23 cellular contexts compared by ENCODE assay signal in genomic region chr15:59722032-59722431, GRCh38.
"Had no signal": no experiment of that assay in that cellular context is flagged by ENCODE, and none has a peak within 500 bp of the region (broad histone marks: within the 10 kb centered on the region; RNA-seq: fewer than 3 reads in every experiment).

No MANE protein-coding gene starts in this region.

- H3K27ac Mint-ChIP-seq: memory B cell; naive thymus-derived CD4-positive, alpha-beta T cell; natural killer cell treated with Interleukin-12 subunit alpha and Interleukin-12 subunit beta and Interleukin-15 and Interleukin-18, amount 100 ng/mL, for 72 hours; progenitor cell of endocrine pancreas; stimulated activated effector memory CD8-positive, alpha-beta T cell treated with anti-CD3 and anti-CD28 coated beads, Interleukin-12 subunit alpha, Interleukin-12 subunit beta, amount 100 ng/mL, for 72 hours; stimulated activated naive CD8-positive, alpha-beta T cell treated with anti-CD3 and anti-CD28 coated beads, Interleukin-15, Interleukin-2, amounts not matched to agents 100 ng/mL and 50 ng/mL, for 24 hours had no signal

- H3K9me3 Mint-ChIP-seq: memory B cell; natural killer cell treated with Interleukin-12 subunit alpha and Interleukin-12 subunit beta and Interleukin-15 and Interleukin-18, amount 100 ng/mL, for 72 hours; neural crest cell; stimulated activated effector memory CD8-positive, alpha-beta T cell treated with anti-CD3 and anti-CD28 coated beads, Interleukin-12 subunit alpha, Interleukin-12 subunit beta, amount 100 ng/mL, for 72 hours; stimulated activated naive CD8-positive, alpha-beta T cell treated with anti-CD3 and anti-CD28 coated beads, Interleukin-15, Interleukin-2, amounts not matched to agents 100 ng/mL and 50 ng/mL, for 24 hours had no signal

- ATAC-seq: left colon; mucosa of descending colon; naive thymus-derived CD4-positive, alpha-beta T cell; natural killer cell treated with Interleukin-12 subunit alpha and Interleukin-12 subunit beta and Interleukin-15 and Interleukin-18, amount 100 ng/mL, for 72 hours; right cardiac atrium; sciatic nerve; stimulated activated effector memory CD8-positive, alpha-beta T cell treated with anti-CD3 and anti-CD28 coated beads, Interleukin-12 subunit alpha, Interleukin-12 subunit beta, amount 100 ng/mL, for 72 hours; upper lobe of right lung had no signal

- FAIRE-seq: kidney had no signal

- DNase-seq: hippocampal formation; kidney; left colon; left ventricle myocardium inferior; midbrain; mucosa of descending colon; naive thymus-derived CD4-positive, alpha-beta T cell; nucleus accumbens; retina; right cardiac atrium; stimulated activated CD4-positive, alpha-beta T cell treated with anti-CD3 and anti-CD28 coated beads, Interleukin-4, amount 100 ng/mL, for 24 hours; stimulated activated naive CD4-positive, alpha-beta T cell; tibial artery; trophoblast cell; upper lobe of right lung; uterus had no signal

- H3K27me3 Mint-ChIP-seq: memory B cell; progenitor cell of endocrine pancreas; stimulated activated naive CD8-positive, alpha-beta T cell treated with anti-CD3 and anti-CD28 coated beads, Interleukin-15, Interleukin-2, amounts not matched to agents 100 ng/mL and 50 ng/mL, for 24 hours had no signal

- H3K36me3 Mint-ChIP-seq: memory B cell; naive thymus-derived CD4-positive, alpha-beta T cell; natural killer cell treated with Interleukin-12 subunit alpha and Interleukin-12 subunit beta and Interleukin-15 and Interleukin-18, amount 100 ng/mL, for 72 hours; stimulated activated effector memory CD8-positive, alpha-beta T cell treated with anti-CD3 and anti-CD28 coated beads, Interleukin-12 subunit alpha, Interleukin-12 subunit beta, amount 100 ng/mL, for 72 hours had no signal

- H3K4me1 Mint-ChIP-seq: memory B cell; stimulated activated effector memory CD8-positive, alpha-beta T cell treated with anti-CD3 and anti-CD28 coated beads, Interleukin-12 subunit alpha, Interleukin-12 subunit beta, amount 100 ng/mL, for 72 hours had no signal

- H3K4me3 Mint-ChIP-seq: memory B cell; naive thymus-derived CD4-positive, alpha-beta T cell; natural killer cell treated with Interleukin-12 subunit alpha and Interleukin-12 subunit beta and Interleukin-15 and Interleukin-18, amount 100 ng/mL, for 72 hours; neural crest cell; stimulated activated effector memory CD8-positive, alpha-beta T cell treated with anti-CD3 and anti-CD28 coated beads, Interleukin-12 subunit alpha, Interleukin-12 subunit beta, amount 100 ng/mL, for 72 hours; stimulated activated naive CD8-positive, alpha-beta T cell treated with anti-CD3 and anti-CD28 coated beads, Interleukin-15, Interleukin-2, amounts not matched to agents 100 ng/mL and 50 ng/mL, for 24 hours had no signal
